ENCODE assay signal across 1 cellular context in genomic region chr2:130333253-130333652, GRCh38.
A peak's percentile ranks its signal among the peaks of the same experiment; 100 is the strongest.
TF ChIP-seq lines count a peak whose summit lies in the region.

No MANE protein-coding gene starts in this region.

TF ChIP-seq in HepG2, 621 proteins besides CTCF, POLR2A, EP300 and RAD21:
- 0 out of 2 replicates have a peak, but pooled peaks have one; percentile 25 for TF ChIP-seq HNF1B (CRISPR knock-in tag; IDR thresholded peaks at IDR 0.05)
- TF ChIP-seq ZNF460 (CRISPR knock-in tag; IDR thresholded peaks at IDR 0.05; ENCODE audit: borderline replicate concordance): peak; percentile 71; the same call in 1 of the 2 replicates
- 0 out of 2 replicates have a peak, but pooled peaks have one; percentile 50 for TF ChIP-seq ZNF670 (CRISPR knock-in tag; IDR thresholded peaks at IDR 0.05; ENCODE audit: borderline replicate concordance)
